In genomic region chr4:148056879-148057278, GRCh38 we compare ENCODE assay signal across 9 cellular contexts.
DNase-seq lines count a peak whose midpoint lies in the region; ATAC-seq, FAIRE-seq and TF ChIP-seq lines count a peak whose summit lies in the region.
"Had no signal": no experiment of that assay in that cellular context is flagged by ENCODE, and none has a peak within 500 bp of the region (broad histone marks: within the 10 kb centered on the region; RNA-seq: fewer than 3 reads in every experiment).

No MANE protein-coding gene starts in this region.

- H3K9me3 ChIP-seq in RWPE2 (ENCODE audit: severe bottlenecking): no peaks in the 10 kb centered on the region

- H3K4me1 Mint-ChIP-seq in activated naive CD4-positive, alpha-beta T cell treated with anti-CD3 and anti-CD28 coated beads, Interleukin-2, amount 10 ng/mL, durations not matched to agents 7 days and 5 days: peaks cover 96% of the 10 kb centered on the region

- DNase-seq in AML-193 (lab: John Stamatoyannopoulos, UW) (peak; percentile 94 to 97), GM19239 (ENCODE audit: insufficient read length, low spot score) (peak; percentile 33), RWPE2 (ENCODE audit: low spot score) (no peak), iPS DF 4.7 (ENCODE audit: extremely low read depth, low spot score) (peak; percentile 25), NCI-H1105 (lab: John Stamatoyannopoulos, UW) (no peak)
- DNase-seq in activated naive CD4-positive, alpha-beta T cell treated with anti-CD3 and anti-CD28 coated beads, Interleukin-2, amount 10 ng/mL, durations not matched to agents 7 days and 5 days: peak; percentile 77
- peak; percentile 63 to 74 for DNase-seq in stimulated activated CD8-positive, alpha-beta memory T cell treated with anti-CD3 and anti-CD28 coated beads, Interleukin-15, amount 100 ng/mL, for 48 hours (ENCODE audit: low read depth in 2 of 2)

- ATAC-seq in HG03175 (IDR thresholded peaks at IDR 0.05; ENCODE audit: unreplicated experiment) (peak; percentile 88), RWPE2 (ENCODE audit: low read depth) (peak; percentile 36; the same call in 1 of the 3 replicates)

- TF ChIP-seq CTCF in RWPE2 (IDR thresholded peaks at IDR 0.05; ENCODE audit: poor library complexity, severe bottlenecking): no peak

- CTCF ChIA-PET in activated naive CD4-positive, alpha-beta T cell treated with anti-CD3 and anti-CD28 coated beads, Interleukin-2, amount 10 ng/mL, durations not matched to agents 7 days and 5 days (lab: Charles Lee): interaction anchor here (1.1 to 1.3 kb wide), 6 partner anchors 10 to 975 kb away, joined by 3 to 10 read pairs (median 3); no protein-coding TSS in a partner anchor

- no peak overlapping the region for H3K4me3 ChIP-seq in RWPE2 (ENCODE audit: severe bottlenecking)
- H3K4me3 ChIP-seq: skin epidermis had no signal

- H3K4me3 Mint-ChIP-seq in activated naive CD4-positive, alpha-beta T cell treated with anti-CD3 and anti-CD28 coated beads, Interleukin-2, amount 10 ng/mL, durations not matched to agents 7 days and 5 days: no peak overlapping the region

- no peaks in the 10 kb centered on the region for H3K27me3 ChIP-seq in RWPE2 (ENCODE audit: insufficient read depth, poor library complexity, severe bottlenecking)

- no peaks in the 10 kb centered on the region for H3K36me3 ChIP-seq in RWPE2 (ENCODE audit: low read depth)

- no peak overlapping the region for H3K27ac ChIP-seq in RWPE2 (ENCODE audit: poor library complexity, severe bottlenecking)
- H3K27ac ChIP-seq: skin epidermis had no signal

- H3K4me1 ChIP-seq in RWPE2 (ENCODE audit: insufficient read depth, poor library complexity, severe bottlenecking): no peaks in the 10 kb centered on the region

- H3K36me3 Mint-ChIP-seq in activated naive CD4-positive, alpha-beta T cell treated with anti-CD3 and anti-CD28 coated beads, Interleukin-2, amount 10 ng/mL, durations not matched to agents 7 days and 5 days: peaks cover 34% of the 10 kb centered on the region

- no peaks in the 10 kb centered on the region for H3K27me3 Mint-ChIP-seq in activated naive CD4-positive, alpha-beta T cell treated with anti-CD3 and anti-CD28 coated beads, Interleukin-2, amount 10 ng/mL, durations not matched to agents 7 days and 5 days

- peak overlapping the region; percentile 79 for H3K27ac Mint-ChIP-seq in activated naive CD4-positive, alpha-beta T cell treated with anti-CD3 and anti-CD28 coated beads, Interleukin-2, amount 10 ng/mL, durations not matched to agents 7 days and 5 days

- peak; percentile 99 for FAIRE-seq in GM19239 (lab: Jason Lieb, UNC)

- H3K9me3 Mint-ChIP-seq in activated naive CD4-positive, alpha-beta T cell treated with anti-CD3 and anti-CD28 coated beads, Interleukin-2, amount 10 ng/mL, durations not matched to agents 7 days and 5 days: peaks cover 12% of the 10 kb centered on the region

Comparison
In these comparisons a context has a peak if more than half of its experiments do, and no peak if none do; other contexts are left out.
1. DNase-seq: peak in AML-193 (2 of 2), GM19239 (single experiment), activated naive CD4-positive, alpha-beta T cell treated with anti-CD3 and anti-CD28 coated beads, Interleukin-2, amount 10 ng/mL, durations not matched to agents 7 days and 5 days (single experiment), iPS DF 4.7 (single experiment) and stimulated activated CD8-positive, alpha-beta memory T cell treated with anti-CD3 and anti-CD28 coated beads, Interleukin-15, amount 100 ng/mL, for 48 hours (2 of 2); none in RWPE2 (single experiment) and NCI-H1105 (single experiment).